ENCODE assay signal across 8 cellular contexts in the genomic region with DNA sequence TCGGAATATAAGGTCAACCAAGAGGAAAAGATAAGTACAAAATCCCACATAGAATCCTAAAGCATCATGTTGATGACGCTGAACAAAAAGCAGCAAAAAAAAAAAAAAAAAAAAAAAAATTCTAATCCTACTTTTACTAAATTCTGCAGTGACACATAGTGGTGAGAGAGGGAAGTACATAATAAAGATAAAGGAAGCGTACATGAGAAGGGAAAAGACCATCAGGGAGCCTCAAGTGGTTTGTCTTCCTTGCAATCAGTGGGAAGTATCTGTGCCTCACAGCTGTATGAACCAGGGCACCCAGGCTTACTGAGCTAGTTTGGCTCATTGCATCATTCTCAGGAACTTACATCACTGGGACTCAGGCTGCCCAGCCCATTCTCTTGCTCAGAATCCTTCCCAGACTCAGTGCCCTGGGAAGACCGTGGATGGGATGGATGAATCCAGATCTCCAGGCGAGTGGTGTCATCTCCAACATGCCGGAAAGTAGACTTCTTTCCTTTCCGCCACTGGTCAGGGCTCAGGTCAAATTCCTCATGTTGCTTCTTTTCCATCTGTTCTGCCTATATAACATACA. TPM values are rescaled to one million over a fixed set of nuclear protein-coding genes. Genes with fewer than 3 reads are reported as not detected.
DNase-seq lines count a peak whose midpoint lies in the region; ATAC-seq, FAIRE-seq and TF ChIP-seq lines count a peak whose summit lies in the region.

No MANE protein-coding gene starts in this region.

- DNase-seq in CD1c-positive myeloid dendritic cell (ENCODE audit: extremely low spot score) (peak; percentile 75), GM20000 (ENCODE audit: low spot score) (peak; percentile 66), NOMO-1 treated with DMSO at 0.1 percent for 48 hours (lab: John Stamatoyannopoulos, UW; ENCODE audit: unreplicated experiment) (peak; percentile 63), GM12878 (ENCODE audit: low read depth, low spot score) (no peak), iPS-NIHi11 (ENCODE audit: low spot score) (peak; percentile 66), smooth muscle cell of the brain vasculature (ENCODE audit: low read depth, low spot score) (peak; percentile 66)

- no peaks in the 10 kb centered on the region for H3K79me2 ChIP-seq in GM12878 (ENCODE audit: control insufficient read depth, insufficient read depth, low read length)

- no peaks in the 10 kb centered on the region for H3K27me3 ChIP-seq in GM12878 (replicated peaks in 1 of 2; ENCODE audit: control insufficient read depth in 2 of 2, insufficient read depth in 2 of 2, low read length in 1 of 2)

- TF ChIP-seq RAD21 in GM12878 (IDR thresholded peaks at IDR 0.05; ENCODE audit: insufficient read depth, low read depth, low read length) = peak; percentile 73

- no peak overlapping the region for H3K4me3 ChIP-seq in GM12878

- H3K4me2 ChIP-seq in GM12878 (ENCODE audit: control insufficient read depth, insufficient read depth) = no peak overlapping the region

- RAD21 ChIA-PET in GM12878 (lab: Charles Lee; ENCODE audit: unreplicated experiment) = interaction anchor here (0.7 to 5.2 kb wide), 17 partner anchors 21 to 727 kb away, joined by 3 to 63 read pairs (median 4); a partner anchor contains a TSS

- CTCF ChIA-PET in GM12878 (lab: Yijun Ruan, JAX) = interaction anchor here (0.7 to 10.0 kb wide), 29 partner anchors 12 to 613 kb away, joined by 3 to 109 read pairs (median 5); a partner anchor contains a TSS

- H3K9me3 ChIP-seq in GM12878 (replicated peaks; ENCODE audit: control insufficient read depth, insufficient read depth, low read length) = no peaks in the 10 kb centered on the region

- H2AFZ ChIP-seq in GM12878 (ENCODE audit: control insufficient read depth, low read depth, low read length) = no peak overlapping the region

- in situ Hi-C loops in GM12878 (cut with MboI) = no loop called here

- TF ChIP-seq CTCF in GM20000 (IDR thresholded peaks at IDR 0.05; ENCODE audit: extremely low read depth, missing control alignments) = no peak
- TF ChIP-seq CTCF in GM12878 (IDR thresholded peaks at IDR 0.05 in 2 of 3, conservative IDR thresholded peaks at IDR 0.05 in 1 of 3; ENCODE audit: control insufficient read depth in 2 of 3, extremely low read depth in 1 of 3, insufficient read depth in 1 of 3, low read depth in 3 of 3, low read length in 3 of 3) = peak; percentile 37 to 64 (median 59); a peak in 4 of 6 replicates

- no peaks in the 10 kb centered on the region for H4K20me1 ChIP-seq in GM12878 (ENCODE audit: control insufficient read depth, insufficient read depth)

- 41% methylated on average over 7 of the region's 7 CpGs for WGBS in GM12878 (ENCODE audit: insufficient coverage, insufficient replicate concordance, low lambda C conversion rate, missing lambda C conversion rate)

- POLR2A ChIA-PET in GM12878 (lab: Charles Lee) = interaction anchor here (0.5 to 1.2 kb wide), 4 partner anchors 14 to 224 kb away, joined by 3 read pairs; no protein-coding TSS in a partner anchor

- TF ChIP-seq EP300 in GM12878 (IDR thresholded peaks at IDR 0.05; ENCODE audit: borderline replicate concordance in 1 of 2, control insufficient read depth in 1 of 2, low read depth in 2 of 2, low read length in 2 of 2) = no peak

- FAIRE-seq in GM12878 (lab: Jason Lieb, UNC) = peak; percentile 92

- H3K4me1 ChIP-seq in GM12878 (ENCODE audit: control insufficient read depth, insufficient read depth, low read length) = 0 out of 2 replicates have a peak, but pooled peaks cover 3% of the 10 kb centered on the region

- SMC1A ChIA-PET in GM12878 (lab: Charles Lee; ENCODE audit: uncharacterized antibody, unreplicated experiment) = interaction anchor here (0.7 to 7.2 kb wide), 22 partner anchors 10 to 561 kb away, joined by 3 to 74 read pairs (median 5); a partner anchor contains a TSS

- H3K36me3 ChIP-seq in GM12878 (ENCODE audit: control insufficient read depth in 2 of 2, insufficient read depth in 2 of 2, low read length in 1 of 2) = peaks cover 14 to 39% of the 10 kb centered on the region in 2 experiments

- ATAC-seq in GM12878 (peak; percentile 50; the same call in 2 of the 3 replicates), GM19328 (IDR thresholded peaks at IDR 0.05; ENCODE audit: unreplicated experiment) (no peak), GM19452 (IDR thresholded peaks at IDR 0.05; ENCODE audit: unreplicated experiment) (no peak)

- TF ChIP-seq POLR2A in GM12878 (IDR thresholded peaks at IDR 0.05; ENCODE audit: low read depth, low read length) = no peak

- peak overlapping the region; percentile 37 for H3K27ac ChIP-seq in GM12878 (ENCODE audit: control insufficient read depth, insufficient read depth)

- BruUV-seq in GM12878 (replicated peaks; lab: Mats Ljungman, UMichigan) = no TSS peak

- intact Hi-C loops in GM12878 (cut with micrococcal nuclease; ENCODE audit: unreplicated experiment) = loop anchor here (2.0 kb wide), 1 partner anchor 38 kb away; no protein-coding TSS in a partner anchor

- no peak overlapping the region for H3K9ac ChIP-seq in GM12878 (ENCODE audit: control insufficient read depth, insufficient read depth, low read length)

RNA-seq across cellular contexts. Expression of a gene that starts 21.2 kb away (rescaled TPM):
- total RNA-seq in GM12878 (2013; cell fraction: nucleolus; rRNA removed) = 87.7 and 93.3 TPM in 2 replicates
- total RNA-seq in GM12878 (2014; rRNA removed) (16.4 and 16.7 TPM in 2 replicates), GM12878 (2014; rRNA removed; fragmentation: Illumina TruSeq; extraction: Trizol) (9.3 and 11.7 TPM in 2 replicates), GM12878 (2021) (28.7 and 30.3 TPM in 2 replicates)
- 19.8 TPM for polyA plus RNA-seq in GM12878 (2011; ENCODE audit: low read depth)
- polyA plus RNA-seq in GM12878 (2011; rRNA removed) (20.1 and 27.2 TPM in 2 replicates), GM12878 (2014; fragmentation: Illumina TruSeq; extraction: Trizol) (16.2 and 21.4 TPM in 2 replicates), GM12878 (2014; fragmentation: Nextera tagmentation; extraction: Ambion mirVana) (under 1 TPM; 0.58 to 0.64 TPM), GM12878 (2014; rRNA removed) (11.2 and 12.9 TPM in 2 replicates), GM12878 (2016; fragmentation: Nextera tagmentation; extraction: Ambion mirVana) (10 to 100 TPM; 15.4 to 16.0 TPM)
- 43.8 and 72.2 TPM in 2 replicates for polyA plus RNA-seq in GM12878 (2011; cell fraction: cytosol; rRNA removed)
- polyA plus RNA-seq in GM12878 (2011; cell fraction: nucleus; rRNA removed) = 67.9 and 71.8 TPM in 2 replicates
- polyA plus RNA-seq in GM12878 (2012) = 17.5 and 19.5 TPM in 2 replicates
- 42.9 and 101 TPM in 2 replicates for polyA minus RNA-seq in GM12878 (2011; rRNA and poly(A)+ RNA removed)
- 19.6 and 23.3 TPM in 2 replicates for polyA minus RNA-seq in GM12878 (2011; cell fraction: cytosol; rRNA and poly(A)+ RNA removed)
- 45.8 and 69.4 TPM in 2 replicates for polyA minus RNA-seq in GM12878 (2011; cell fraction: nucleus; rRNA and poly(A)+ RNA removed)

RNA-seq across cellular contexts. Expression of a gene that starts 21.4 kb away (rescaled TPM):
- total RNA-seq in GM12878 (2013; cell fraction: nucleolus; rRNA removed) = 2.7 and 7.6 TPM in 2 replicates
- total RNA-seq in GM12878 (2014; rRNA removed) (16.1 and 23.7 TPM in 2 replicates), GM12878 (2014; rRNA removed; fragmentation: Illumina TruSeq; extraction: Trizol) (12.4 and 13.5 TPM in 2 replicates), GM12878 (2021) (19.3 and 20.7 TPM in 2 replicates)
- polyA plus RNA-seq in GM12878 (2011; ENCODE audit: low read depth) = 14.1 TPM
- polyA plus RNA-seq in GM12878 (2011; rRNA removed) (11.7 TPM in 2 replicates), GM12878 (2014; fragmentation: Illumina TruSeq; extraction: Trizol) (14.9 and 18.5 TPM in 2 replicates), GM12878 (2014; fragmentation: Nextera tagmentation; extraction: Ambion mirVana) (10 to 100 TPM; 21.1 to 33.9 TPM), GM12878 (2014; rRNA removed) (15.2 and 17.5 TPM in 2 replicates), GM12878 (2016; fragmentation: Nextera tagmentation; extraction: Ambion mirVana) (10 to 100 TPM; 25.8 to 30.5 TPM)
- polyA plus RNA-seq in GM12878 (2011; cell fraction: cytosol; rRNA removed) = 4.6 and 8.8 TPM in 2 replicates
- polyA plus RNA-seq in GM12878 (2011; cell fraction: nucleus; rRNA removed) = 3.0 and 3.1 TPM in 2 replicates
- 8.0 and 13.7 TPM in 2 replicates for polyA plus RNA-seq in GM12878 (2012)
- polyA minus RNA-seq in GM12878 (2011; rRNA and poly(A)+ RNA removed) = 5.8 and 11.1 TPM in 2 replicates
- polyA minus RNA-seq in GM12878 (2011; cell fraction: cytosol; rRNA and poly(A)+ RNA removed) = 2.8 and 7.9 TPM in 2 replicates
- 0.67 and 2.8 TPM in 2 replicates for polyA minus RNA-seq in GM12878 (2011; cell fraction: nucleus; rRNA and poly(A)+ RNA removed)

RNA-seq across cellular contexts. Expression of a gene that starts 53.9 kb away (rescaled TPM):
- 85.7 and 95.6 TPM in 2 replicates for total RNA-seq in GM12878 (2013; cell fraction: nucleolus; rRNA removed)
- total RNA-seq in GM12878 (2014; rRNA removed) (54.1 and 56.1 TPM in 2 replicates), GM12878 (2014; rRNA removed; fragmentation: Illumina TruSeq; extraction: Trizol) (40.3 and 43.8 TPM in 2 replicates), GM12878 (2021) (45.5 and 50.0 TPM in 2 replicates)
- 28.5 TPM for polyA plus RNA-seq in GM12878 (2011; ENCODE audit: low read depth)
- polyA plus RNA-seq in GM12878 (2011; rRNA removed) (9.6 and 17.0 TPM in 2 replicates), GM12878 (2014; fragmentation: Illumina TruSeq; extraction: Trizol) (51.0 and 56.5 TPM in 2 replicates), GM12878 (2014; fragmentation: Nextera tagmentation; extraction: Ambion mirVana) (10 to 100 TPM; 14.7 to 21.9 TPM), GM12878 (2014; rRNA removed) (35.5 and 41.6 TPM in 2 replicates), GM12878 (2016; fragmentation: Nextera tagmentation; extraction: Ambion mirVana) (100 to 1,000 TPM in 1 of 2 experiments, 10 to 100 TPM in 1; 98.5 to 100 TPM)
- 18.1 and 18.7 TPM in 2 replicates for polyA plus RNA-seq in GM12878 (2011; cell fraction: cytosol; rRNA removed)
- 28.0 and 37.2 TPM in 2 replicates for polyA plus RNA-seq in GM12878 (2011; cell fraction: nucleus; rRNA removed)
- 31.6 and 36.2 TPM in 2 replicates for polyA plus RNA-seq in GM12878 (2012)
- polyA minus RNA-seq in GM12878 (2011; rRNA and poly(A)+ RNA removed) = 18.0 and 22.7 TPM in 2 replicates
- polyA minus RNA-seq in GM12878 (2011; cell fraction: cytosol; rRNA and poly(A)+ RNA removed) = 11.0 and 26.6 TPM in 2 replicates
- polyA minus RNA-seq in GM12878 (2011; cell fraction: nucleus; rRNA and poly(A)+ RNA removed) = 32.3 and 51.6 TPM in 2 replicates

RNA-seq across cellular contexts. Expression of a gene that starts 54.9 kb away (rescaled TPM):
- total RNA-seq in GM12878 (2013; cell fraction: nucleolus; rRNA removed) = 150 and 163 TPM in 2 replicates
- 19.8 and 25.3 TPM in 2 replicates for total RNA-seq in GM12878 (2014; rRNA removed)
- total RNA-seq in GM12878 (2014; rRNA removed; fragmentation: Illumina TruSeq; extraction: Trizol) = 13.5 and 14.9 TPM in 2 replicates
- 32.0 and 37.3 TPM in 2 replicates for total RNA-seq in GM12878 (2021)
- polyA plus RNA-seq in GM12878 (2011; ENCODE audit: low read depth) = 30.9 TPM
- polyA plus RNA-seq in GM12878 (2011; rRNA removed) = 18.1 and 27.9 TPM in 2 replicates
- 42.1 and 52.0 TPM in 2 replicates for polyA plus RNA-seq in GM12878 (2011; cell fraction: cytosol; rRNA removed)
- polyA plus RNA-seq in GM12878 (2011; cell fraction: nucleus; rRNA removed) = 296 and 299 TPM in 2 replicates
- 47.6 and 54.4 TPM in 2 replicates for polyA plus RNA-seq in GM12878 (2012)
- polyA plus RNA-seq in GM12878 (2014; fragmentation: Illumina TruSeq; extraction: Trizol) = 8.8 and 20.8 TPM in 2 replicates
- polyA plus RNA-seq in GM12878 (2014; fragmentation: Nextera tagmentation; extraction: Ambion mirVana) = 1 to 10 TPM in 1 of 2 experiments, under 1 TPM in 1; 0.50 to 1.6 TPM
- 50.9 and 59.0 TPM in 2 replicates for polyA plus RNA-seq in GM12878 (2014; rRNA removed)
- 10 to 100 TPM in 1 of 2 experiments, 1 to 10 TPM in 1; 7.2 to 16.1 TPM for polyA plus RNA-seq in GM12878 (2016; fragmentation: Nextera tagmentation; extraction: Ambion mirVana)
- 16.1 and 26.5 TPM in 2 replicates for polyA minus RNA-seq in GM12878 (2011; rRNA and poly(A)+ RNA removed)
- 7.8 and 10.8 TPM in 2 replicates for polyA minus RNA-seq in GM12878 (2011; cell fraction: cytosol; rRNA and poly(A)+ RNA removed)
- polyA minus RNA-seq in GM12878 (2011; cell fraction: nucleus; rRNA and poly(A)+ RNA removed) = 28.8 and 32.2 TPM in 2 replicates
